15 cellular contexts compared by ENCODE assay signal in genomic region chr5:168165221-168165965, GRCh38.
DNase-seq lines count a peak whose midpoint lies in the region; ATAC-seq and TF ChIP-seq lines count a peak whose summit lies in the region.
"Had no signal": no experiment of that assay in that cellular context is flagged by ENCODE, and none has a peak within 500 bp of the region (broad histone marks: within the 10 kb centered on the region; RNA-seq: fewer than 3 reads in every experiment).

No MANE protein-coding gene starts in this region.

- no peak for ATAC-seq in GM18505 (IDR thresholded peaks at IDR 0.05; ENCODE audit: unreplicated experiment)
- ATAC-seq in gastrocnemius medialis = no peak
- ATAC-seq in GM19035 (IDR thresholded peaks at IDR 0.05; ENCODE audit: unreplicated experiment) = no peak
- ATAC-seq: activated T-cell treated with anti-CD3 and anti-CD28 coated beads, Interleukin-2, amount 50 U/mL, for 4 hours; natural killer cell had no signal

- TF ChIP-seq CTCF in brain (conservative IDR thresholded peaks at IDR 0.05) (no peak), gastrocnemius medialis (IDR thresholded peaks at IDR 0.05 in 4 of 5, conservative IDR thresholded peaks at IDR 0.05 in 1 of 5) (no peak)

- in situ Hi-C loops in gastrocnemius medialis (cut with MboI; ENCODE audit: low sequenced_read_pairs in 4 of 4) = no loop called here

- no peak overlapping the region for H3K4me3 ChIP-seq in mesodermal cell (ENCODE audit: extremely low read depth, insufficient read depth, low read length, poor library complexity, severe bottlenecking)
- no peak overlapping the region for H3K4me3 ChIP-seq in gastrocnemius medialis

- no peaks in the 10 kb centered on the region for H3K36me3 ChIP-seq in mesodermal cell (ENCODE audit: control insufficient read depth, insufficient read depth, low read length)
- H3K36me3 ChIP-seq in gastrocnemius medialis = no peaks in the 10 kb centered on the region
- H3K36me3 ChIP-seq: brain microvascular endothelial cell had no signal

- peaks cover 64% of the 10 kb centered on the region for H3K4me1 Mint-ChIP-seq in brain
- H3K4me1 Mint-ChIP-seq: activated B cell treated with CpG ODN at 0.5 μM for 24 hours had no signal

- H3K4me3 Mint-ChIP-seq in brain = peak overlapping the region; percentile 22 to 79 (median 59)
- H3K4me3 Mint-ChIP-seq: activated B cell treated with CpG ODN at 0.5 μM for 24 hours; activated T-cell treated with anti-CD3 and anti-CD28 coated beads, Interleukin-2, amount 50 U/mL, for 4 hours; CD14-positive monocyte; natural killer cell had no signal

- WGBS in mesodermal cell (ENCODE audit: insufficient coverage in 2 of 2), 2 experiments = 13 to 35% methylated on average over 4 of the region's 9 CpGs

- H3K9me3 ChIP-seq in mesodermal cell (ENCODE audit: control insufficient read depth, low read length) (no peaks in the 10 kb centered on the region), gastrocnemius medialis (no peaks in the 10 kb centered on the region)

- H3K27ac ChIP-seq in mesodermal cell (ENCODE audit: low read depth, low read length, severe bottlenecking) (peak overlapping the region; percentile 58), gastrocnemius medialis (no peak overlapping the region)
- H3K27ac ChIP-seq: brain microvascular endothelial cell had no signal

- peak overlapping the region in 4 of 5 experiments; percentile 92 to 94 (median 92) for H3K27ac Mint-ChIP-seq in brain
- H3K27ac Mint-ChIP-seq: activated B cell treated with CpG ODN at 0.5 μM for 24 hours, CD14-positive monocyte, natural killer cell had no signal

- H3K27me3 Mint-ChIP-seq in brain = peaks cover 26% of the 10 kb centered on the region

- TF ChIP-seq POLR2A in GM18505 (IDR thresholded peaks at IDR 0.05; ENCODE audit: borderline replicate concordance, extremely low read depth, insufficient read depth, insufficient read length) (no peak), gastrocnemius medialis (IDR thresholded peaks at IDR 0.05) (no peak)

- H3K36me3 Mint-ChIP-seq in brain = no peaks in the 10 kb centered on the region
- H3K36me3 Mint-ChIP-seq: CD14-positive monocyte, natural killer cell had no signal

- H3K4me1 ChIP-seq in mesodermal cell (ENCODE audit: control insufficient read depth, insufficient read depth, low read length, poor library complexity, severe bottlenecking) (peaks cover 11% of the 10 kb centered on the region), gastrocnemius medialis (no peaks in the 10 kb centered on the region)

- H3K27me3 ChIP-seq in gastrocnemius medialis = no peaks in the 10 kb centered on the region
- H3K27me3 ChIP-seq: brain microvascular endothelial cell had no signal

- DNase-seq in COLO829 (ENCODE audit: low spot score) (peak; percentile 5), NCI-H1105 treated with DMSO at 0.1 percent for 48 hours (lab: John Stamatoyannopoulos, UW) (peak; percentile 38), AML-193 (lab: John Stamatoyannopoulos, UW) (no peak), gastrocnemius medialis (no peak)
- DNase-seq: activated B cell treated with CpG ODN at 0.5 μM for 24 hours; activated T-cell treated with anti-CD3 and anti-CD28 coated beads, Interleukin-2, amount 50 U/mL, for 4 hours; brain microvascular endothelial cell; natural killer cell; NCI-H524; stimulated activated CD4-positive, alpha-beta T cell treated with anti-CD3 and anti-CD28 coated beads, Interleukin-12 subunit alpha, Interleukin-12 subunit beta, amount 100 ng/mL, for 4 hours had no signal

- intact Hi-C loops in gastrocnemius medialis (cut with DNase I; ENCODE audit: low total_unique reads) = no loop called here

- peaks cover 0 to 2% (median 0%) of the 10 kb centered on the region in 5 experiments for H3K9me3 Mint-ChIP-seq in brain
- H3K9me3 Mint-ChIP-seq: activated B cell treated with CpG ODN at 0.5 μM for 24 hours; activated T-cell treated with anti-CD3 and anti-CD28 coated beads, Interleukin-2, amount 50 U/mL, for 4 hours; natural killer cell had no signal

Comparison
In these comparisons a context has a peak if more than half of its experiments do, and no peak if none do; other contexts are left out.
1. DNase-seq: peak in COLO829 (single experiment) and NCI-H1105 treated with DMSO at 0.1 percent for 48 hours (single experiment); none in AML-193 (0 of 2) and gastrocnemius medialis (0 of 2).